Comparison of ENCODE assay signal across 12 cellular contexts in genomic region chr18:79855147-79855910, GRCh38. TPM values are rescaled to one million over a fixed set of nuclear protein-coding genes. Genes with fewer than 3 reads are reported as not detected.
DNase-seq lines count a peak whose midpoint lies in the region; ATAC-seq, FAIRE-seq and TF ChIP-seq lines count a peak whose summit lies in the region.
"Had no signal": no experiment of that assay in that cellular context is flagged by ENCODE, and none has a peak within 500 bp of the region (broad histone marks: within the 10 kb centered on the region; RNA-seq: fewer than 3 reads in every experiment).

No MANE protein-coding gene starts in this region.

- H3K4me1 Mint-ChIP-seq in immature natural killer cell = no peaks in the 10 kb centered on the region
- H3K4me1 Mint-ChIP-seq: activated CD4-positive, alpha-beta T cell treated with anti-CD3 and anti-CD28 coated beads, Interleukin-2, amount 10 ng/mL, durations not matched to agents 24 days and 14 days had no signal

- H3K27ac ChIP-seq in coronary artery = no peak overlapping the region

- no peak overlapping the region for H3K4me3 Mint-ChIP-seq in immature natural killer cell
- H3K4me3 Mint-ChIP-seq: activated CD4-positive, alpha-beta T cell treated with anti-CD3 and anti-CD28 coated beads, Interleukin-2, amount 10 ng/mL, durations not matched to agents 24 days and 14 days; brain; CD8-positive, alpha-beta T cell had no signal

- no peak overlapping the region for H3K27ac Mint-ChIP-seq in immature natural killer cell
- H3K27ac Mint-ChIP-seq: activated CD4-positive, alpha-beta T cell treated with anti-CD3 and anti-CD28 coated beads, Interleukin-2, amount 10 ng/mL, durations not matched to agents 24 days and 14 days; CD8-positive, alpha-beta T cell had no signal

- H3K4me3 ChIP-seq in coronary artery = no peak overlapping the region

- peak; percentile 86 for ATAC-seq in GM19025 (IDR thresholded peaks at IDR 0.05; ENCODE audit: low read depth, unreplicated experiment)
- ATAC-seq in HG03095 (IDR thresholded peaks at IDR 0.05; ENCODE audit: unreplicated experiment) = peak; percentile 74
- ATAC-seq: CD8-positive, alpha-beta T cell had no signal

- no peak for DNase-seq in D721Med (ENCODE audit: insufficient read length, low spot score)
- peak; percentile 66 for DNase-seq in coronary artery (ENCODE audit: low spot score)
- no peak for DNase-seq in T1000 (lab: John Stamatoyannopoulos, UW)
- DNase-seq in immature natural killer cell = no peak
- DNase-seq in NCI-H82 (lab: John Stamatoyannopoulos, UW) = no peak
- DNase-seq in NCI-H1436 treated with DMSO at 0.1 percent for 48 hours (lab: John Stamatoyannopoulos, UW) = no peak
- DNase-seq: activated CD4-positive, alpha-beta T cell treated with anti-CD3 and anti-CD28 coated beads, Interleukin-2, amount 10 ng/mL, durations not matched to agents 24 days and 14 days; NCI-H526 treated with DMSO at 0.1 percent for 48 hours had no signal

- TF ChIP-seq CTCF in D721Med (IDR thresholded peaks at IDR 0.05; ENCODE audit: insufficient read depth, missing control alignments) = no peak
- TF ChIP-seq CTCF in coronary artery (IDR thresholded peaks at IDR 0.05) = no peak

- no peaks in the 10 kb centered on the region for H3K36me3 Mint-ChIP-seq in immature natural killer cell
- H3K36me3 Mint-ChIP-seq: brain; CD8-positive, alpha-beta T cell had no signal

- H3K27me3 Mint-ChIP-seq in immature natural killer cell (ENCODE audit: low read depth in 3 of 3) = peaks cover 4 to 9% (median 6%) of the 10 kb centered on the region in 3 donors
- H3K27me3 Mint-ChIP-seq: activated CD4-positive, alpha-beta T cell treated with anti-CD3 and anti-CD28 coated beads, Interleukin-2, amount 10 ng/mL, durations not matched to agents 24 days and 14 days had no signal

- peak; percentile 84 for FAIRE-seq in D721Med (lab: Jason Lieb, UNC)

- H3K9me3 Mint-ChIP-seq in immature natural killer cell = no peaks in the 10 kb centered on the region
- H3K9me3 Mint-ChIP-seq: activated CD4-positive, alpha-beta T cell treated with anti-CD3 and anti-CD28 coated beads, Interleukin-2, amount 10 ng/mL, durations not matched to agents 24 days and 14 days; CD8-positive, alpha-beta T cell had no signal

RNA-seq across cellular contexts. Expression of gene KCNG2, which starts 57.6 kb away (rescaled TPM):
- polyA plus RNA-seq in immature natural killer cell = not detected
